Comparison of ENCODE assay signal across 1 cellular context in genomic region chr5:23507278-23507685, GRCh38.
A peak's percentile ranks its signal among the peaks of the same experiment; 100 is the strongest.
TF ChIP-seq lines count a peak whose summit lies in the region.

PRDM9 (plus strand) TSS chr5:23507609; CDS start chr5:23509034, 1,425 bp downstream.

TF ChIP-seq in HepG2, 621 proteins besides CTCF, POLR2A, EP300 and RAD21 (continued from another document):
- TF ChIP-seq ZNF292 (CRISPR knock-in tag; IDR thresholded peaks at IDR 0.05; ENCODE audit: borderline replicate concordance, low read depth) (no peak), MAZ (IDR thresholded peaks at IDR 0.05; ENCODE audit: borderline replicate concordance, low read depth, low read length) (no peak), MAZ (CRISPR knock-in tag; IDR thresholded peaks at IDR 0.05; ENCODE audit: low read depth) (0 out of 2 replicates have a peak, but pooled peaks have one; percentile 37), FOXC1 (CRISPR knock-in tag; IDR thresholded peaks at IDR 0.05; ENCODE audit: borderline replicate concordance) (no peak), ZNF761 (CRISPR knock-in tag; conservative IDR thresholded peaks at IDR 0.05) (0 out of 2 replicates have a peak, but pooled peaks have one; percentile 41), SP2 (CRISPR knock-in tag; IDR thresholded peaks at IDR 0.05) (peak; percentile 77), PITX1 (CRISPR knock-in tag; IDR thresholded peaks at IDR 0.05) (no peak), HNRNPLL (IDR thresholded peaks at IDR 0.05; ENCODE audit: low read depth, low read length, poor library complexity, severe bottlenecking) (peak; percentile 33), WIZ (CRISPR knock-in tag; IDR thresholded peaks at IDR 0.05) (no peak), HNRNPH1 (optimal IDR thresholded peaks at IDR 0.05; ENCODE audit: low read depth, low read length) (no peak), ZNF687 (CRISPR knock-in tag; IDR thresholded peaks at IDR 0.05) (peak; percentile 31; the same call in 1 of the 2 replicates), ZNF281 (CRISPR knock-in tag; IDR thresholded peaks at IDR 0.05; ENCODE audit: borderline replicate concordance) (peak; percentile 85; the same call in 1 of the 2 replicates), SP5 (CRISPR knock-in tag; IDR thresholded peaks at IDR 0.05; ENCODE audit: borderline replicate concordance, low read depth) (peak; percentile 55; the same call in 1 of the 2 replicates), PBX3 (CRISPR knock-in tag; IDR thresholded peaks at IDR 0.05; ENCODE audit: borderline replicate concordance) (no peak), ZNF713 (CRISPR knock-in tag; IDR thresholded peaks at IDR 0.05) (no peak), RNF2 (conservative IDR thresholded peaks at IDR 0.05; ENCODE audit: low read depth) (no peak), PBX2 (CRISPR knock-in tag; IDR thresholded peaks at IDR 0.05) (peak; percentile 84), FOSL1 (CRISPR knock-in tag; IDR thresholded peaks at IDR 0.05; ENCODE audit: borderline replicate concordance) (no peak), SP4 (CRISPR knock-in tag; IDR thresholded peaks at IDR 0.05) (peak; percentile 90), ATF3 (CRISPR knock-in tag; IDR thresholded peaks at IDR 0.05) (no peak), TSC22D2 (CRISPR knock-in tag; IDR thresholded peaks at IDR 0.05; ENCODE audit: borderline replicate concordance) (no peak), MAX (IDR thresholded peaks at IDR 0.05) (peak; percentile 33; the same call in 1 of the 2 replicates), NFYC (CRISPR knock-in tag; IDR thresholded peaks at IDR 0.05) (peak; percentile 76)
